In the genomic region with DNA sequence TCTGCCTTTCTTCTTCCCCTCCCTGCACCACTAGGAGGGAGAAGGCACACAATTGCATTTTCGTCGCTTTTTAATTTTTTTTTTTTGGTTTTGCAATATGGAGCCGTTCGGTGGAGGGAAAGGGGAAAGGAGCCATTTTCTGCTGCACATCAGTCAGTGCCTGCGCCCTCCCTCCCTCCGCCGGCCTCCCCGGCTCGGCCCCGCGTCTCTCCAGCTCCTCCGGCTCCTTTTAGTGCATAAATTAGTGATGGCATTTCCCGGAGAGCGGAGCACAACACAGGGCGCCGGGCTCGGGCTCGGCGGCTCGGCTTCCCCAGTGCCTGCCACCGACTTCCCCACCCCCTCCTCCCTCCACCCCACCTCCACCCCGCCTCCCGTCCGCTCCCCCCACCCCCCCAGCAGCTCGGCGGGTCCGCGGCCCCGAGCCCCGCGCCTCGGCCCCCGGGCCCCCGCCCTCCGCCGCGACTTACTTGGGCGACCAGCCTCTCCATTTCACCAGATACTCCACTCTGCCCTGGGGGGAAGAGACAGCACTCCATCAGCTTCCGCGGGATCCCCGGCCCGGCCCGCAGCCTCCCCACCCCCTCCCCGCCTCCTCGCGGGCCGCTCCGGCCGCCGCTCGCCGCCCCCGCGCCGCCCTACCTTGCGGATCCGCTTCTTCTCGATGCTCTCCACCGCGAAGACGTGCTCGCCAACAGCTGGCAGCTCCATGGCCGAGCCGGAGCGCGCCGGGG, we compare ENCODE assay signal across 8 cellular contexts. TPM values are rescaled to one million over a fixed set of nuclear protein-coding genes. Genes with fewer than 3 reads are reported as not detected.
DNase-seq lines count a peak whose midpoint lies in the region; ATAC-seq and TF ChIP-seq lines count a peak whose summit lies in the region.

No MANE protein-coding gene starts in this region.

- peaks cover 65% of the 10 kb centered on the region for H3K4me1 Mint-ChIP-seq in activated B cell treated with CpG ODN at 0.5 μM for 24 hours

- TF ChIP-seq CTCF in GM10248 (IDR thresholded peaks at IDR 0.05; ENCODE audit: control extremely low read depth, extremely low read depth, low read depth, missing control alignments) (no peak), NB4 (IDR thresholded peaks at IDR 0.05; ENCODE audit: low read depth, low read length) (no peak), activated B cell treated with CpG ODN at 0.5 μM for 24 hours (IDR thresholded peaks at IDR 0.05) (no peak)

- H3K27me3 ChIP-seq in HAP-1 (ENCODE audit: low read depth), result no peaks in the 10 kb centered on the region

- peak; percentile 9 for ATAC-seq in activated B cell treated with CpG ODN at 0.5 μM for 24 hours (ENCODE audit: low read depth)
- peak; percentile 5 for ATAC-seq in left lobe of liver

- H3K9me3 ChIP-seq in HAP-1, result no peaks in the 10 kb centered on the region

- no peaks in the 10 kb centered on the region for H3K9me3 Mint-ChIP-seq in activated B cell treated with CpG ODN at 0.5 μM for 24 hours

- H3K4me3 Mint-ChIP-seq in activated B cell treated with CpG ODN at 0.5 μM for 24 hours, result peak overlapping the region; percentile 95

- intact Hi-C loops in activated B cell treated with CpG ODN at 0.5 μM for 24 hours (cut with micrococcal nuclease), result loop anchor here (1.0 to 5.0 kb wide), 9 partner anchors 23 to 309 kb away; partner anchors contain the start of genes CBX8, CCDC40, EIF4A3 and ENPP7

- peak overlapping the region; percentile 74 for H3K27ac ChIP-seq in cingulate gyrus (ENCODE audit: low read depth, low read length)

- DNase-seq in GM10248 (ENCODE audit: extremely low spot score) (peak; percentile 53), HAP-1 (ENCODE audit: low spot score in 2 of 2) (peak; percentile 53 to 71), NB4 (ENCODE audit: low read depth) (peak; percentile 67), activated B cell treated with CpG ODN at 0.5 μM for 24 hours (peak; percentile 52), left lobe of liver (ENCODE audit: low spot score) (no peak), LoVo (ENCODE audit: low spot score) (no peak)
- peak; percentile 39 to 45 for DNase-seq in stimulated activated CD8-positive, alpha-beta memory T cell treated with anti-CD3 and anti-CD28 coated beads, Interleukin-15, amount 100 ng/mL, for 48 hours (ENCODE audit: low read depth in 2 of 2)

- peak overlapping the region; percentile 95 for H3K27ac Mint-ChIP-seq in activated B cell treated with CpG ODN at 0.5 μM for 24 hours

- H3K4me1 ChIP-seq in HAP-1, result peaks cover 17% of the 10 kb centered on the region

- H3K36me3 ChIP-seq in HAP-1 (replicated peaks), result peaks cover 27% of the 10 kb centered on the region

- H3K4me3 ChIP-seq in HAP-1 (peak overlapping the region; percentile 64), NB4 (ENCODE audit: low read depth, low read length) (peak overlapping the region; percentile 87)

- no peak for TF ChIP-seq POLR2A in NB4 (IDR thresholded peaks at IDR 0.05; ENCODE audit: extremely low read depth, insufficient read length)

- CTCF ChIA-PET in GM10248 (lab: Yijun Ruan, JAX), result interaction anchor here (0.8 to 4.9 kb wide), 17 partner anchors 13 to 170 kb away, joined by 3 to 28 read pairs (median 4); partner anchors contain the start of genes CBX2 and CBX8
- CTCF ChIA-PET in activated B cell treated with CpG ODN at 0.5 μM for 24 hours (lab: Charles Lee), result interaction anchor here (1.4 to 1.7 kb wide), 5 partner anchors 19 to 132 kb away, joined by 3 to 7 read pairs (median 4); no protein-coding TSS in a partner anchor

- in situ Hi-C loops in HAP-1 (cut with MboI; ENCODE audit: low sequenced_read_pairs), result no loop called here

- H3K36me3 Mint-ChIP-seq in activated B cell treated with CpG ODN at 0.5 μM for 24 hours (ENCODE audit: low read depth), result peaks cover 30% of the 10 kb centered on the region

- POLR2A ChIA-PET in GM10248 (lab: Yijun Ruan, JAX), result interaction anchor here (0.6 to 2.0 kb wide), 7 partner anchors 11 to 1148 kb away, joined by 3 to 10 read pairs (median 6); partner anchors contain the start of gene CBX8
- POLR2A ChIA-PET in activated B cell treated with CpG ODN at 0.5 μM for 24 hours (lab: Charles Lee), result interaction anchor here (0.5 to 7.2 kb wide), 21 partner anchors 9 to 1674 kb away, joined by 3 to 212 read pairs (median 4); partner anchors contain the start of genes ACTG1 and CBX8

- peaks cover 20% of the 10 kb centered on the region for H3K27me3 Mint-ChIP-seq in activated B cell treated with CpG ODN at 0.5 μM for 24 hours

RNA-seq across cellular contexts. Expression of gene CBX4, which starts 0.5 kb away (rescaled TPM):
- total RNA-seq in activated B cell treated with CpG ODN at 0.5 μM for 24 hours, result 55.6 and 56.3 TPM in 2 replicates
- 14.8 TPM for total RNA-seq in left lobe of liver

RNA-seq across cellular contexts. Expression of gene CBX8, which starts 41.8 kb away (rescaled TPM):
- 4.0 and 4.9 TPM in 2 replicates for total RNA-seq in activated B cell treated with CpG ODN at 0.5 μM for 24 hours
- total RNA-seq in left lobe of liver, result 3.7 TPM

Comparison
In these comparisons a context has a peak if more than half of its experiments do, and no peak if none do; other contexts are left out.
1. DNase-seq: peak in GM10248 (single experiment), HAP-1 (2 of 2), NB4 (single experiment), activated B cell treated with CpG ODN at 0.5 μM for 24 hours (single experiment) and stimulated activated CD8-positive, alpha-beta memory T cell treated with anti-CD3 and anti-CD28 coated beads, Interleukin-15, amount 100 ng/mL, for 48 hours (2 of 2); none in left lobe of liver (single experiment) and LoVo (single experiment).